In genomic region chr15:51736646-51737537, GRCh38 we compare ENCODE assay signal across 8 cellular contexts. TPM values are rescaled to one million over a fixed set of nuclear protein-coding genes. Genes with fewer than 3 reads are reported as not detected.
DNase-seq lines count a peak whose midpoint lies in the region; ATAC-seq and TF ChIP-seq lines count a peak whose summit lies in the region.

No MANE protein-coding gene starts in this region.

- H3K27me3 ChIP-seq in CD8-positive, alpha-beta T cell (ENCODE audit: insufficient read depth, low read length) = no peaks in the 10 kb centered on the region
- no peaks in the 10 kb centered on the region for H3K27me3 ChIP-seq in HL-60 (ENCODE audit: insufficient read depth, poor library complexity, severe bottlenecking)

- peaks cover 61% of the 10 kb centered on the region for H3K4me1 Mint-ChIP-seq in CD8-positive, alpha-beta T cell (ENCODE audit: low read depth)

- H3K9me3 Mint-ChIP-seq in CD8-positive, alpha-beta T cell = no peaks in the 10 kb centered on the region

- peaks cover 13% of the 10 kb centered on the region for H3K36me3 Mint-ChIP-seq in CD8-positive, alpha-beta T cell

- H3K4me3 ChIP-seq in CD8-positive, alpha-beta T cell (ENCODE audit: low read depth, low read length) = peak overlapping the region; percentile 62
- peak overlapping the region; percentile 73 for H3K4me3 ChIP-seq in HL-60 (replicated peaks; ENCODE audit: insufficient read depth, low read length)
- H3K4me3 ChIP-seq in iPS-11a (ENCODE audit: low read depth, low read length) = peak overlapping the region; percentile 46
- peak overlapping the region; percentile 60 for H3K4me3 ChIP-seq in skeletal muscle cell (ENCODE audit: low read depth, low read length)

- no peaks in the 10 kb centered on the region for H3K9me3 ChIP-seq in CD8-positive, alpha-beta T cell (ENCODE audit: low read length)

- peak; percentile 54 for ATAC-seq in CD8-positive, alpha-beta T cell
- ATAC-seq in GM19395 (IDR thresholded peaks at IDR 0.05; ENCODE audit: unreplicated experiment) (peak; percentile 47), SK-N-SH treated with all-trans-retinoic acid at 6 μM for 48 hours (peak; percentile 64)

- peak overlapping the region; percentile 99 for H3K27ac Mint-ChIP-seq in CD8-positive, alpha-beta T cell

- H3K4me1 ChIP-seq in CD8-positive, alpha-beta T cell (ENCODE audit: insufficient read depth, low read length) = peaks cover 49% of the 10 kb centered on the region

- H3K4me3 Mint-ChIP-seq in CD8-positive, alpha-beta T cell = peak overlapping the region; percentile 91

- POLR2A ChIA-PET in CD8-positive, alpha-beta T cell (lab: Charles Lee) = interaction anchor here (0.7 to 3.7 kb wide), 15 partner anchors 11 to 442 kb away, joined by 3 to 22 read pairs (median 4); partner anchors contain the start of gene DMXL2

- CTCF ChIA-PET in CD8-positive, alpha-beta T cell (lab: Charles Lee) = interaction anchor here (0.6 to 8.9 kb wide), 14 partner anchors 12 to 284 kb away, joined by 3 to 97 read pairs (median 4); partner anchors contain the start of gene TMOD2

- intact Hi-C loops in CD8-positive, alpha-beta T cell (cut with DNase I, micrococcal nuclease) = loop anchor here (1.0 to 10.0 kb wide), 8 partner anchors 14 to 1312 kb away; partner anchors contain the start of genes ATOSA (in 2 of the 2), TMOD3 (in 2 of the 2), SCG3 (in 1 of the 2) and TMOD2 (in 1 of the 2)

- H3K27me3 Mint-ChIP-seq in CD8-positive, alpha-beta T cell (ENCODE audit: low read depth) = no peaks in the 10 kb centered on the region

- peak in 6 of 7 experiments; percentile 23 to 76 (median 64) for DNase-seq in CD8-positive, alpha-beta T cell
- DNase-seq in HL-60 (ENCODE audit: low read depth in 1 of 2, low spot score in 1 of 2) (peak in 1 of 2 experiments; percentile 50), skeletal muscle cell (ENCODE audit: low read depth) (no peak), GM19238 (ENCODE audit: insufficient read length, low spot score) (no peak)

- TF ChIP-seq CTCF in CD8-positive, alpha-beta T cell (IDR thresholded peaks at IDR 0.05) = no peak
- no peak for TF ChIP-seq CTCF in HL-60 (IDR thresholded peaks at IDR 0.05; ENCODE audit: insufficient read depth, low read length)

- H3K36me3 ChIP-seq in CD8-positive, alpha-beta T cell (ENCODE audit: insufficient read depth, low read length) = no peaks in the 10 kb centered on the region

- H3K27ac ChIP-seq in CD8-positive, alpha-beta T cell (ENCODE audit: low read depth, low read length) = peak overlapping the region; percentile 66
- H3K27ac ChIP-seq in HL-60 (replicated peaks) (peak overlapping the region; percentile 43), angular gyrus (ENCODE audit: low read depth, low read length) (peak overlapping the region; percentile 95)

TF ChIP-seq in SK-N-SH treated with all-trans-retinoic acid at 6 μM for 48 hours, 23 proteins besides CTCF, POLR2A, EP300 and RAD21:
- no peak for TF ChIP-seq TOX (CRISPR knock-in tag; IDR thresholded peaks at IDR 0.05; ENCODE audit: borderline replicate concordance)
- no peak for TF ChIP-seq OSR1 (CRISPR knock-in tag; IDR thresholded peaks at IDR 0.05)
- TF ChIP-seq SNAI2 (CRISPR knock-in tag; IDR thresholded peaks at IDR 0.05) = no peak
- TF ChIP-seq ESRRG (CRISPR knock-in tag; IDR thresholded peaks at IDR 0.05) = no peak
- no peak for TF ChIP-seq ZNF8 (CRISPR knock-in tag; IDR thresholded peaks at IDR 0.05)
- no peak for TF ChIP-seq CSRNP3 (CRISPR knock-in tag; IDR thresholded peaks at IDR 0.05)
- TF ChIP-seq PATZ1 (CRISPR knock-in tag; IDR thresholded peaks at IDR 0.05; ENCODE audit: borderline replicate concordance) = no peak

RNA-seq across cellular contexts. Expression of gene LYSMD2, which starts 0.6 kb away (rescaled TPM):
- total RNA-seq in CD8-positive, alpha-beta T cell = 10 to 100 TPM; 18.9 to 20.0 TPM

RNA-seq across cellular contexts. Expression of gene TMOD2, which starts 14.5 kb away (rescaled TPM):
- total RNA-seq in CD8-positive, alpha-beta T cell = 1 to 10 TPM; 5.1 to 5.3 TPM

RNA-seq across cellular contexts. Expression of gene SCG3, which starts 55.6 kb away (rescaled TPM):
- not detected for total RNA-seq in CD8-positive, alpha-beta T cell

Comparison
In these comparisons a context has a peak if more than half of its experiments do, and no peak if none do; other contexts are left out.
1. DNase-seq: peak in CD8-positive, alpha-beta T cell (6 of 7); none in skeletal muscle cell (single experiment) and GM19238 (single experiment).
2. H3K27ac ChIP-seq: peak in every context shown above with its lines; median percentile 95 in angular gyrus; 66 in CD8-positive, alpha-beta T cell; 43 in HL-60.
3. Peak in every context shown above with its lines, with median percentiles within 50 percentile points of each other: ATAC-seq and H3K4me3 ChIP-seq.